Comparison of ENCODE assay signal across 1 cellular context in genomic region chr16:711548-712320, GRCh38.
TF ChIP-seq lines count a peak whose summit lies in the region.

No MANE protein-coding gene starts in this region.

TF ChIP-seq in endothelial cell of umbilical vein, 7 proteins besides CTCF, POLR2A, EP300 and RAD21 (continued from another document):
- no peak for TF ChIP-seq POLR2AphosphoS5 (IDR thresholded peaks at IDR 0.05; ENCODE audit: insufficient read depth, low read depth, low read length)
- no peak for TF ChIP-seq JUN (IDR thresholded peaks at IDR 0.05; ENCODE audit: borderline replicate concordance, insufficient read depth, insufficient read length, low read depth)
